Comparison of ENCODE assay signal across 24 cellular contexts in genomic region chr22:20446383-20446970, GRCh38. TPM values are rescaled to one million over a fixed set of nuclear protein-coding genes. Genes with fewer than 3 reads are reported as not detected.
DNase-seq lines count a peak whose midpoint lies in the region; ATAC-seq, FAIRE-seq and TF ChIP-seq lines count a peak whose summit lies in the region.
"Had no signal": no experiment of that assay in that cellular context is flagged by ENCODE, and none has a peak within 500 bp of the region (broad histone marks: within the 10 kb centered on the region; RNA-seq: fewer than 3 reads in every experiment).

No MANE protein-coding gene starts in this region.

- no peaks in the 10 kb centered on the region for H3K27me3 ChIP-seq in left ventricle myocardium inferior (ENCODE audit: low read depth)
- no peaks in the 10 kb centered on the region for H3K27me3 ChIP-seq in heart right ventricle
- H3K27me3 ChIP-seq in neuronal stem cell (ENCODE audit: control insufficient read depth in 3 of 3, insufficient read depth in 3 of 3, low read depth in 1 of 3, low read length in 3 of 3): no peaks in the 10 kb centered on the region
- H3K27me3 ChIP-seq: BLaER1, SJSA1 had no signal

- TF ChIP-seq CTCF in left ventricle myocardium inferior (IDR thresholded peaks at IDR 0.05; ENCODE audit: borderline replicate concordance) (no peak), heart right ventricle (IDR thresholded peaks at IDR 0.05) (no peak), D721Med (IDR thresholded peaks at IDR 0.05; ENCODE audit: insufficient read depth, missing control alignments) (no peak)

- no peak overlapping the region for H2BK12ac ChIP-seq in neuronal stem cell (ENCODE audit: low read length)

- H3K9ac ChIP-seq in neuronal stem cell (ENCODE audit: low read depth, low read length, poor library complexity): no peak overlapping the region
- H3K9ac ChIP-seq: BLaER1 had no signal

- H2AK5ac ChIP-seq in neuronal stem cell (ENCODE audit: low read depth, low read length): no peak overlapping the region

- H3K27ac ChIP-seq in left ventricle myocardium inferior (replicated peaks): no peak overlapping the region
- no peak overlapping the region for H3K27ac ChIP-seq in heart right ventricle
- no peak overlapping the region for H3K27ac ChIP-seq in neuronal stem cell (replicated peaks; ENCODE audit: low read length)
- H3K27ac ChIP-seq: BLaER1, SJSA1 had no signal

- H3K36me3 ChIP-seq in left ventricle myocardium inferior (peaks cover 49% of the 10 kb centered on the region), heart right ventricle (peaks cover 0 to 68% (median 10%) of the 10 kb centered on the region in 9 donors), neuronal stem cell (replicated peaks in 1 of 2; ENCODE audit: control insufficient read depth in 2 of 2, insufficient read depth in 2 of 2, low read length in 2 of 2) (peaks cover 28 to 66% of the 10 kb centered on the region in 2 donors)

- WGBS in heart right ventricle, 2 donors: 93 to 95% methylated on average over 21 of the region's 21 CpGs
- WGBS in neuronal stem cell (ENCODE audit: extremely low coverage in 2 of 2, insufficient read length in 2 of 2, insufficient replicate concordance in 1 of 2), 2 donors: no CpG with 5 or more reads among the region's 21 CpGs

- no peak overlapping the region for H2BK5ac ChIP-seq in neuronal stem cell (ENCODE audit: low read length)

- H2BK15ac ChIP-seq in neuronal stem cell (ENCODE audit: low read length): no peak overlapping the region

- H3K23ac ChIP-seq in neuronal stem cell (ENCODE audit: low read depth, low read length, poor library complexity): peak overlapping the region; percentile 68

- H3K4me2 ChIP-seq in neuronal stem cell (ENCODE audit: insufficient read depth, low read length, poor library complexity, severe bottlenecking): no peak overlapping the region
- H3K4me2 ChIP-seq: BLaER1 had no signal

- H2AFZ ChIP-seq in neuronal stem cell (ENCODE audit: low read length): no peak overlapping the region

- no peak overlapping the region for H4K91ac ChIP-seq in neuronal stem cell (ENCODE audit: low read depth, low read length, poor library complexity)

- no peak overlapping the region for H3K4ac ChIP-seq in neuronal stem cell (ENCODE audit: low read length)

- peaks cover 2% of the 10 kb centered on the region for H3K79me1 ChIP-seq in neuronal stem cell (ENCODE audit: low read depth, low read length)

- no peak for ATAC-seq in heart right ventricle
- ATAC-seq in HG02588 (IDR thresholded peaks at IDR 0.05; ENCODE audit: unreplicated experiment): no peak
- ATAC-seq: HepG2, PC-3 had no signal

- H3K4me3 ChIP-seq in left ventricle myocardium inferior: no peak overlapping the region
- no peak overlapping the region for H3K4me3 ChIP-seq in heart right ventricle
- H3K4me3 ChIP-seq in neuronal stem cell (ENCODE audit: low read length in 2 of 2): no peak overlapping the region
- H3K4me3 ChIP-seq: BLaER1, SJSA1 had no signal

- no peak overlapping the region for H3K18ac ChIP-seq in neuronal stem cell (ENCODE audit: low read length)

- H4K8ac ChIP-seq in neuronal stem cell (ENCODE audit: low read depth, low read length): no peak overlapping the region

- intact Hi-C loops in left ventricle myocardium inferior (cut with micrococcal nuclease) (no loop called here), heart right ventricle (cut with DNase I) (no loop called here)

- DNase-seq in left ventricle myocardium inferior (peak; percentile 7), heart right ventricle (no peak), epidermal melanocyte (ENCODE audit: insufficient read length, low spot score) (peak; percentile 3), neuronal stem cell (ENCODE audit: low spot score) (no peak), D721Med (ENCODE audit: insufficient read length, low spot score) (no peak), dedifferentiated amniotic fluid mesenchymal stem cell (ENCODE audit: extremely low spot score) (no peak)
- DNase-seq: CD4-positive, CD25-positive, alpha-beta regulatory T cell; DMS53; Kasumi-1; MV-4-11; NCI-H1105; NCI-H1436 treated with DMSO at 0.1 percent for 48 hours; NCI-H187 treated with DMSO at 0.1 percent for 48 hours; NCI-H446 treated with DMSO at 0.1 percent for 48 hours; NCI-H526; NCI-H82; NK-92 treated with Interleukin-12 subunit alpha and Interleukin-12 subunit beta, amount 100 ng/mL, for 24 hours; PC-3 had no signal

- H3K9me3 ChIP-seq in left ventricle myocardium inferior (replicated peaks): no peaks in the 10 kb centered on the region
- no peaks in the 10 kb centered on the region for H3K9me3 ChIP-seq in heart right ventricle
- H3K9me3 ChIP-seq in neuronal stem cell (replicated peaks in 1 of 2; ENCODE audit: control insufficient read depth in 2 of 2, insufficient read depth in 1 of 2, low read depth in 1 of 2, low read length in 2 of 2): no peaks in the 10 kb centered on the region
- H3K9me3 ChIP-seq: BLaER1, SJSA1 had no signal

- H2BK120ac ChIP-seq in neuronal stem cell (ENCODE audit: low read depth, low read length): no peak overlapping the region

- no peak for FAIRE-seq in D721Med (lab: Jason Lieb, UNC)
- FAIRE-seq: GM18507, H54, HepG2 had no signal

- H3K4me1 ChIP-seq in left ventricle myocardium inferior: no peaks in the 10 kb centered on the region
- H3K4me1 ChIP-seq in heart right ventricle: peaks cover 0 to 12% (median 0%) of the 10 kb centered on the region in 9 donors
- no peaks in the 10 kb centered on the region for H3K4me1 ChIP-seq in neuronal stem cell (ENCODE audit: control insufficient read depth in 2 of 2, insufficient read depth in 1 of 2, low read depth in 1 of 2, low read length in 2 of 2)
- H3K4me1 ChIP-seq: SJSA1 had no signal

- no peak overlapping the region for H3K14ac ChIP-seq in neuronal stem cell (ENCODE audit: low read length)

RNA-seq across cellular contexts. Expression of gene SCARF2, which starts 8.9 kb away (rescaled TPM):
- total RNA-seq in left ventricle myocardium inferior (3.1 TPM), heart right ventricle (1 to 10 TPM; 1.8 to 5.3 (median 3.3) TPM)
- polyA plus RNA-seq in heart right ventricle: 1 to 10 TPM; 2.5 to 3.9 TPM
- polyA plus RNA-seq in neuronal stem cell (2013, experiment 1 of 2): 3.7 TPM
- 2.8 TPM for polyA plus RNA-seq in neuronal stem cell (2013, experiment 2 of 2)

RNA-seq across cellular contexts. Expression of gene KLHL22, which starts 49.1 kb away (rescaled TPM):
- total RNA-seq in left ventricle myocardium inferior (16.1 TPM), heart right ventricle (10 to 100 TPM; 14.1 to 29.3 (median 18.5) TPM)
- 10 to 100 TPM; 11.3 to 15.4 TPM for polyA plus RNA-seq in heart right ventricle
- polyA plus RNA-seq in neuronal stem cell (2013, experiment 1 of 2): 14.3 TPM
- polyA plus RNA-seq in neuronal stem cell (2013, experiment 2 of 2): 13.8 TPM

RNA-seq across cellular contexts. Expression of gene ZNF74, which starts 52.5 kb away (rescaled TPM):
- total RNA-seq in left ventricle myocardium inferior (5.0 TPM), heart right ventricle (1 to 10 TPM; 1.9 to 6.7 (median 4.6) TPM)
- 1 to 10 TPM; 1.4 to 2.5 TPM for polyA plus RNA-seq in heart right ventricle
- 20.1 TPM for polyA plus RNA-seq in neuronal stem cell (2013, experiment 1 of 2)
- 20.2 TPM for polyA plus RNA-seq in neuronal stem cell (2013, experiment 2 of 2)

Comparison
In these comparisons a context has a peak if more than half of its experiments do, and no peak if none do; other contexts are left out.
1. DNase-seq: peak in left ventricle myocardium inferior (single experiment) and epidermal melanocyte (single experiment); none in heart right ventricle (0 of 2), neuronal stem cell (single experiment), D721Med (single experiment) and dedifferentiated amniotic fluid mesenchymal stem cell (single experiment).